20 cellular contexts compared by ENCODE assay signal in genomic region chr1:172761581-172762025, GRCh38.
DNase-seq lines count a peak whose midpoint lies in the region; TF ChIP-seq lines count a peak whose summit lies in the region.
"Had no signal": no experiment of that assay in that cellular context is flagged by ENCODE, and none has a peak within 500 bp of the region (broad histone marks: within the 10 kb centered on the region; RNA-seq: fewer than 3 reads in every experiment).

No MANE protein-coding gene starts in this region.

- H3K23ac ChIP-seq in H9 (ENCODE audit: insufficient read length, low read depth, low read length) = no peak overlapping the region

- H3K9ac ChIP-seq in H9 (ENCODE audit: extremely low read depth, insufficient read length, low read length) = no peak overlapping the region
- H3K9ac ChIP-seq: BLaER1 treated with 17β-estradiol and CSF1 and Interleukin-3, amounts not matched to agents 10 nM and 100 nM had no signal

- H3K4me2 ChIP-seq in H9 (ENCODE audit: insufficient read depth, insufficient read length, low read length) = no peak overlapping the region
- H3K4me2 ChIP-seq: BLaER1 treated with 17β-estradiol and CSF1 and Interleukin-3, amounts not matched to agents 10 nM and 100 nM; smooth muscle cell had no signal

- no peak overlapping the region for H3K14ac ChIP-seq in H9 (ENCODE audit: insufficient read depth, low read length)

- no peak overlapping the region for H3K27ac ChIP-seq in effector memory CD4-positive, alpha-beta T cell (ENCODE audit: insufficient read depth, low read length, poor library complexity, severe bottlenecking)
- no peak overlapping the region for H3K27ac ChIP-seq in H9 (ENCODE audit: insufficient read length, low read depth, low read length)
- H3K27ac ChIP-seq: BLaER1 treated with 17β-estradiol and CSF1 and Interleukin-3, amounts not matched to agents 10 nM and 100 nM; body of pancreas; heart left ventricle; HL-60 had no signal

- H3K4me3 ChIP-seq in effector memory CD4-positive, alpha-beta T cell (ENCODE audit: insufficient read depth, low read depth, low read length, poor library complexity, severe bottlenecking) = no peak overlapping the region
- H3K4me3 ChIP-seq: BLaER1 treated with 17β-estradiol and CSF1 and Interleukin-3, amounts not matched to agents 10 nM and 100 nM; body of pancreas; heart left ventricle; smooth muscle cell had no signal

- no CpG with 5 or more reads among the region's 1 CpG for WGBS in H9 (ENCODE audit: extremely low coverage, insufficient read length, low lambda C conversion rate)

- no peak overlapping the region for H3K4ac ChIP-seq in H9 (ENCODE audit: low read depth, low read length)

- H3K18ac ChIP-seq in H9 (ENCODE audit: insufficient read length, low read depth, low read length) = no peak overlapping the region

- no peak overlapping the region for H2BK15ac ChIP-seq in H9 (ENCODE audit: low read depth, low read length)

- no peak overlapping the region for H2BK12ac ChIP-seq in H9 (ENCODE audit: insufficient read length, low read depth, low read length)

- no peaks in the 10 kb centered on the region for H3K9me3 ChIP-seq in effector memory CD4-positive, alpha-beta T cell (ENCODE audit: control insufficient read depth, low read length)
- no peaks in the 10 kb centered on the region for H3K9me3 ChIP-seq in H9 (ENCODE audit: control insufficient read depth, low read depth, low read length)
- H3K9me3 ChIP-seq: BLaER1 treated with 17β-estradiol and CSF1 and Interleukin-3, amounts not matched to agents 10 nM and 100 nM; body of pancreas; heart left ventricle had no signal

- no peak overlapping the region for H4K5ac ChIP-seq in H9 (ENCODE audit: insufficient read length, low read depth, low read length)

- H2BK120ac ChIP-seq in H9 (ENCODE audit: low read depth, low read length, poor library complexity, severe bottlenecking) = no peak overlapping the region

- DNase-seq in EH (ENCODE audit: low read depth) (peak; percentile 62), NCI-H226 (peak; percentile 91), astrocyte of the hippocampus (ENCODE audit: low read depth, low spot score) (peak; percentile 60), iris pigment epithelial cell (ENCODE audit: low read depth) (peak; percentile 66), activated gamma-delta T cell (lab: John Stamatoyannopoulos, UW) (no peak), germinal center (ENCODE audit: low spot score) (no peak), H9 (no peak)
- DNase-seq in effector memory CD4-positive, alpha-beta T cell = no peak
- DNase-seq: body of pancreas, DMS79 treated with DMSO at 0.1 percent for 48 hours, endodermal cell, heart left ventricle, kidney, NCI-H2081, NCI-H82, Right ventricle myocardium superior had no signal

- H3K9me3 Mint-ChIP-seq in H9 = no peaks in the 10 kb centered on the region
- H3K9me3 Mint-ChIP-seq: endodermal cell had no signal

- no peaks in the 10 kb centered on the region for H3K79me2 ChIP-seq in H9 (ENCODE audit: insufficient read depth, low read length)

- no peak overlapping the region for H2BK5ac ChIP-seq in H9 (ENCODE audit: insufficient read length, low read length)

- no peaks in the 10 kb centered on the region for H3K27me3 Mint-ChIP-seq in H9 (ENCODE audit: low read depth)

- no peaks in the 10 kb centered on the region for H3K4me1 ChIP-seq in effector memory CD4-positive, alpha-beta T cell (ENCODE audit: control insufficient read depth, insufficient read depth, low read length, poor library complexity, severe bottlenecking)
- no peaks in the 10 kb centered on the region for H3K4me1 ChIP-seq in H9 (ENCODE audit: insufficient read depth, low read length)
- H3K4me1 ChIP-seq: body of pancreas, heart left ventricle had no signal

- no peaks in the 10 kb centered on the region for H3K4me1 Mint-ChIP-seq in H9
- H3K4me1 Mint-ChIP-seq: endodermal cell had no signal

- no peaks in the 10 kb centered on the region for H3K27me3 ChIP-seq in effector memory CD4-positive, alpha-beta T cell (replicated peaks; ENCODE audit: control insufficient read depth, insufficient read depth, low read length, poor library complexity, severe bottlenecking)
- no peaks in the 10 kb centered on the region for H3K27me3 ChIP-seq in H9 (ENCODE audit: insufficient read depth, low read length)
- H3K27me3 ChIP-seq: BLaER1 treated with 17β-estradiol and CSF1 and Interleukin-3, amounts not matched to agents 10 nM and 100 nM; body of pancreas had no signal

- H2AFZ ChIP-seq in H9 (ENCODE audit: low read length) = no peak overlapping the region

- no peak overlapping the region for H4K91ac ChIP-seq in H9 (ENCODE audit: insufficient read length, low read depth, low read length)

- no peaks in the 10 kb centered on the region for H3K79me1 ChIP-seq in H9 (ENCODE audit: insufficient read depth, low read depth, low read length, poor library complexity, severe bottlenecking)

- no peaks in the 10 kb centered on the region for H3K36me3 ChIP-seq in effector memory CD4-positive, alpha-beta T cell (ENCODE audit: control insufficient read depth, insufficient read depth, low read length)
- H3K36me3 ChIP-seq: BLaER1 treated with 17β-estradiol and CSF1 and Interleukin-3, amounts not matched to agents 10 nM and 100 nM; heart left ventricle had no signal

- no peak overlapping the region for H3K27ac Mint-ChIP-seq in H9
- H3K27ac Mint-ChIP-seq: endodermal cell had no signal

- TF ChIP-seq CTCF in H9 (conservative IDR thresholded peaks at IDR 0.05) = no peak

- no peaks in the 10 kb centered on the region for H4K20me1 ChIP-seq in H9 (ENCODE audit: control insufficient read depth, insufficient read depth, insufficient read length)
- H4K20me1 ChIP-seq: BLaER1 treated with 17β-estradiol and CSF1 and Interleukin-3, amounts not matched to agents 10 nM and 100 nM had no signal

- no peak overlapping the region for H4K8ac ChIP-seq in H9 (replicated peaks; ENCODE audit: insufficient read length, low read depth, low read length)

- no peak overlapping the region for H3K4me3 Mint-ChIP-seq in H9
- H3K4me3 Mint-ChIP-seq: activated CD4-positive, alpha-beta T cell treated with anti-CD3 and anti-CD28 coated beads, Interleukin-2, amount 10 ng/mL, durations not matched to agents 24 days and 14 days; endodermal cell had no signal

- H3K36me3 Mint-ChIP-seq in H9 (ENCODE audit: insufficient read depth in 1 of 3, low read depth in 3 of 3) = no peaks in the 10 kb centered on the region

- no peak overlapping the region for H2AK5ac ChIP-seq in H9 (ENCODE audit: insufficient read length, low read length)

- H3K23me2 ChIP-seq in H9 (ENCODE audit: insufficient read length, low read depth, low read length, poor library complexity, severe bottlenecking) = no peaks in the 10 kb centered on the region

- no peak overlapping the region for H2BK20ac ChIP-seq in H9 (ENCODE audit: low read depth, low read length, poor library complexity, severe bottlenecking)

- no peak overlapping the region for H3T11ph ChIP-seq in H9 (ENCODE audit: low read length)

- no peak overlapping the region for H3K56ac ChIP-seq in H9 (ENCODE audit: insufficient read length, low read depth, low read length)

Comparison
In these comparisons a context has a peak if more than half of its experiments do, and no peak if none do; other contexts are left out.
1. DNase-seq: peak in EH (single experiment), NCI-H226 (single experiment), astrocyte of the hippocampus (single experiment) and iris pigment epithelial cell (single experiment); none in activated gamma-delta T cell (single experiment), effector memory CD4-positive, alpha-beta T cell (0 of 3), germinal center (single experiment) and H9 (single experiment).